In genomic region chr3:195209083-195209835, GRCh38 we compare ENCODE assay signal across 10 cellular contexts.
DNase-seq lines count a peak whose midpoint lies in the region; ATAC-seq and TF ChIP-seq lines count a peak whose summit lies in the region.
"Had no signal": no experiment of that assay in that cellular context is flagged by ENCODE, and none has a peak within 500 bp of the region (broad histone marks: within the 10 kb centered on the region; RNA-seq: fewer than 3 reads in every experiment).

No MANE protein-coding gene starts in this region.

- peak overlapping the region; percentile 58 for H3K56ac ChIP-seq in mesendoderm (ENCODE audit: low read length)

- no peak for ATAC-seq in HG02938 (IDR thresholded peaks at IDR 0.05; ENCODE audit: unreplicated experiment)

- H3K4me3 ChIP-seq in KMS-11 (IDR thresholded peaks at IDR 0.05; ENCODE audit: insufficient read depth, low read depth, low read length) (no peak overlapping the region), duodenal mucosa (ENCODE audit: low read depth in 1 of 2, low read length in 2 of 2) (no peak overlapping the region), mesendoderm (ENCODE audit: low read length) (no peak overlapping the region), subcutaneous abdominal adipose tissue (ENCODE audit: low read depth in 1 of 5, low read length in 5 of 5) (peak overlapping the region; percentile 42 to 66 (median 46)), A673 (ENCODE audit: low read depth, low read length, poor library complexity, severe bottlenecking) (no peak overlapping the region)

- WGBS in mesendoderm (ENCODE audit: extremely low coverage, insufficient coverage, low lambda C conversion rate) = no CpG with 5 or more reads among the region's 29 CpGs

- H2BK5ac ChIP-seq in mesendoderm (ENCODE audit: low read length) = no peak overlapping the region

- H3K18ac ChIP-seq in mesendoderm (ENCODE audit: low read length) = no peak overlapping the region

- H2AK5ac ChIP-seq in mesendoderm (ENCODE audit: low read length) = no peak overlapping the region

- H3K27ac ChIP-seq in KMS-11 (no peak overlapping the region), duodenal mucosa (ENCODE audit: low read depth, low read length) (peak overlapping the region; percentile 74), mesendoderm (ENCODE audit: low read depth, low read length) (no peak overlapping the region), subcutaneous abdominal adipose tissue (ENCODE audit: low read depth, low read length) (peak overlapping the region; percentile 93), A673 (ENCODE audit: low read depth, low read length, poor library complexity, severe bottlenecking) (no peak overlapping the region)

- no peaks in the 10 kb centered on the region for H3K36me3 ChIP-seq in KMS-11 (ENCODE audit: insufficient read depth)
- H3K36me3 ChIP-seq in duodenal mucosa (ENCODE audit: control insufficient read depth in 1 of 2, insufficient read depth in 2 of 2, low read length in 2 of 2) = no peaks in the 10 kb centered on the region
- H3K36me3 ChIP-seq in mesendoderm (ENCODE audit: control insufficient read depth, insufficient read depth, low read length) = no peaks in the 10 kb centered on the region
- no peaks in the 10 kb centered on the region for H3K36me3 ChIP-seq in subcutaneous abdominal adipose tissue (ENCODE audit: control insufficient read depth in 5 of 5, insufficient read depth in 5 of 5, low read length in 5 of 5)
- H3K36me3 ChIP-seq in A673 (ENCODE audit: insufficient read depth, low read length, poor library complexity, severe bottlenecking) = no peaks in the 10 kb centered on the region

- H3K4me1 ChIP-seq in KMS-11 (ENCODE audit: low read depth, poor library complexity, severe bottlenecking) = peaks cover 35% of the 10 kb centered on the region
- H3K4me1 ChIP-seq in duodenal mucosa (ENCODE audit: control insufficient read depth in 1 of 2, insufficient read depth in 2 of 2, low read length in 2 of 2) = peaks cover 13 to 19% of the 10 kb centered on the region in 2 donors
- peaks cover 10% of the 10 kb centered on the region for H3K4me1 ChIP-seq in mesendoderm (ENCODE audit: control insufficient read depth, low read depth, low read length)
- peaks cover 26 to 69% (median 60%) of the 10 kb centered on the region in 5 donors for H3K4me1 ChIP-seq in subcutaneous abdominal adipose tissue (ENCODE audit: control insufficient read depth in 5 of 5, insufficient read depth in 5 of 5, low read length in 5 of 5)
- peaks cover 34% of the 10 kb centered on the region for H3K4me1 ChIP-seq in A673 (ENCODE audit: insufficient read depth, low read length, poor library complexity, severe bottlenecking)

- BruUV-seq in A673 (replicated peaks; lab: Mats Ljungman, UMichigan) = no TSS peak

- H2BK15ac ChIP-seq in mesendoderm (replicated peaks; ENCODE audit: low read depth) = no peak overlapping the region

- no peaks in the 10 kb centered on the region for H4K20me1 ChIP-seq in KMS-11 (ENCODE audit: insufficient read depth)

- no peaks in the 10 kb centered on the region for H3K27me3 ChIP-seq in KMS-11 (ENCODE audit: insufficient read depth, low read depth)
- no peaks in the 10 kb centered on the region for H3K27me3 ChIP-seq in duodenal mucosa (ENCODE audit: control insufficient read depth in 1 of 2, insufficient read depth in 2 of 2, low read length in 2 of 2)
- no peaks in the 10 kb centered on the region for H3K27me3 ChIP-seq in mesendoderm (ENCODE audit: insufficient read depth, low read length, poor library complexity)
- H3K27me3 ChIP-seq in subcutaneous abdominal adipose tissue (ENCODE audit: control insufficient read depth in 5 of 5, insufficient read depth in 4 of 5, low read length in 5 of 5) = no peaks in the 10 kb centered on the region
- no peaks in the 10 kb centered on the region for H3K27me3 ChIP-seq in A673 (replicated peaks; ENCODE audit: insufficient read depth, low read depth, low read length, poor library complexity)

- H3K79me2 ChIP-seq in KMS-11 (ENCODE audit: insufficient read depth, low read depth) (no peaks in the 10 kb centered on the region), mesendoderm (ENCODE audit: control insufficient read depth, insufficient read depth, low read length) (peaks cover 22% of the 10 kb centered on the region)

- peaks cover 23% of the 10 kb centered on the region for H3K79me1 ChIP-seq in mesendoderm (ENCODE audit: low read length)

- no peaks in the 10 kb centered on the region for H3K9me3 ChIP-seq in duodenal mucosa (ENCODE audit: control insufficient read depth in 1 of 2, low read length in 2 of 2)
- no peaks in the 10 kb centered on the region for H3K9me3 ChIP-seq in subcutaneous abdominal adipose tissue (ENCODE audit: control insufficient read depth in 5 of 5, low read length in 5 of 5)
- no peaks in the 10 kb centered on the region for H3K9me3 ChIP-seq in A673 (ENCODE audit: low read depth, low read length, poor library complexity, severe bottlenecking)

- no peak overlapping the region for H2AFZ ChIP-seq in KMS-11 (ENCODE audit: low read depth)

- CTCF ChIA-PET in A673 (lab: Charles Lee) = no interaction called here

- intact Hi-C loops in A673 (cut with micrococcal nuclease; ENCODE audit: unreplicated experiment) = no loop called here

- peak overlapping the region; percentile 19 for H3K4ac ChIP-seq in mesendoderm (ENCODE audit: low read depth, low read length)

- peak overlapping the region; percentile 66 for H3K23ac ChIP-seq in mesendoderm (ENCODE audit: low read length)

- TF ChIP-seq CTCF in KMS-11 (conservative IDR thresholded peaks at IDR 0.05; ENCODE audit: low read depth, low read length) (no peak), A673 (conservative IDR thresholded peaks at IDR 0.05; ENCODE audit: low read depth, low read length) (no peak)

- H3K9ac ChIP-seq in KMS-11 (no peak overlapping the region), duodenal mucosa (ENCODE audit: low read depth in 1 of 2, low read length in 2 of 2) (peak overlapping the region; percentile 25 to 26), mesendoderm (ENCODE audit: low read length) (peak overlapping the region; percentile 24), subcutaneous abdominal adipose tissue (ENCODE audit: low read length in 5 of 5) (peak overlapping the region; percentile 55 to 75 (median 71))

- H3K4me2 ChIP-seq in KMS-11 (peak overlapping the region; percentile 30; the same call in 1 of the 2 replicates), mesendoderm (ENCODE audit: low read length) (no peak overlapping the region)

- no peak overlapping the region for H4K5ac ChIP-seq in mesendoderm (ENCODE audit: low read length)

- H4K8ac ChIP-seq in mesendoderm (ENCODE audit: low read depth, low read length) = no peak overlapping the region

- POLR2A ChIA-PET in A673 (lab: Charles Lee; ENCODE audit: low non-redundant PET) = no interaction called here

- no peak overlapping the region for H2BK120ac ChIP-seq in mesendoderm (ENCODE audit: low read depth, low read length)

- no peak for DNase-seq in mesendoderm
- no peak for DNase-seq in EL
- DNase-seq in AG08395 (ENCODE audit: low spot score) = no peak
- DNase-seq in A673 (ENCODE audit: low spot score) = no peak
- DNase-seq: DMS79 treated with DMSO at 0.1 percent for 48 hours, NCI-H226 had no signal

Comparison
In these comparisons a context has a peak if more than half of its experiments do, and no peak if none do; other contexts are left out.
1. H3K27ac ChIP-seq: peak in duodenal mucosa (single experiment) and subcutaneous abdominal adipose tissue (single experiment); none in KMS-11 (single experiment), mesendoderm (single experiment) and A673 (single experiment).
2. H3K4me3 ChIP-seq: peak in subcutaneous abdominal adipose tissue (5 of 5); none in KMS-11 (single experiment), duodenal mucosa (0 of 2), mesendoderm (single experiment) and A673 (single experiment).